In the genomic region with DNA sequence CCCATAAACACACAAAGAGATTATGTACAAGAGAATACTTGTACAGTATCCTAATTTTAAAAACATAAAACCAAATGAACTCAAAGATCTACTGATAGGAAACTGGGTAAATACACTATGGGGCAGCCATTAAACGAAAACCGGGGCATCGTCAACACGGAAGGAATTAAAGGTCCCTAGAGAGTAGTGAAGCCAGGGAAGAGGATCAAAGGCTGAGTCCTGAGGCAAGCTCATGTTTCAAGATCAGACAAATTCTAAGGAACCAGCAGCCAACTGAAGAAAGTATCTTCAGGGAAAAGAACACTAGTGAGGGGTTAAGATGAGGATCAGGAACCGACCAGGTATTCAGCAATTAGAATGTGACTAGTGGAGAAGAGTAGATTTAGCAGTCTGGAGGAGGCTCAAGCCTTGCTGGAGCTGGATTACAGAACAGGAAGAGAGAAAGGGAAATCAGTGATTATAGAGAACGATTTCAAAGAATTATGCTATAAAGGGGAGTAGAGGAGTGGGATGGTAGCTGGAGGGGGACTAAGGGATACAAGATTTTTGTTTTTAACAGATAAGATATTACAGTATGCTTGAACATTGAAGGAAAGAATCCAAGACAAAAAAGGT, we compare ENCODE assay signal across 10 cellular contexts. TPM values are rescaled to one million over a fixed set of nuclear protein-coding genes. Genes with fewer than 3 reads are reported as not detected.
DNase-seq lines count a peak whose midpoint lies in the region; ATAC-seq, FAIRE-seq and TF ChIP-seq lines count a peak whose summit lies in the region.
"Had no signal": no experiment of that assay in that cellular context is flagged by ENCODE, and none has a peak within 500 bp of the region (broad histone marks: within the 10 kb centered on the region; RNA-seq: fewer than 3 reads in every experiment).

No MANE protein-coding gene starts in this region.

- no peaks in the 10 kb centered on the region for H3K27me3 Mint-ChIP-seq in effector memory CD8-positive, alpha-beta T cell
- H3K27me3 Mint-ChIP-seq: activated CD4-positive, alpha-beta T cell treated with anti-CD3 and anti-CD28 coated beads, Interleukin-2, amount 10 ng/mL, durations not matched to agents 24 days and 14 days had no signal

- peaks cover 16 to 44% (median 31%) of the 10 kb centered on the region in 3 donors for H3K4me1 ChIP-seq in pancreas

- no peaks in the 10 kb centered on the region for H3K9me3 ChIP-seq in pancreas

- H3K36me3 Mint-ChIP-seq in effector memory CD8-positive, alpha-beta T cell (ENCODE audit: insufficient read depth), result peaks cover 24% of the 10 kb centered on the region

- H3K27ac Mint-ChIP-seq in effector memory CD8-positive, alpha-beta T cell, result peak overlapping the region; percentile 21 to 63
- H3K27ac Mint-ChIP-seq: activated CD4-positive, alpha-beta T cell treated with anti-CD3 and anti-CD28 coated beads, Interleukin-2, amount 10 ng/mL, durations not matched to agents 24 days and 14 days had no signal

- H3K27ac ChIP-seq in pancreas, result peak overlapping the region in 2 of 4 donors; percentile 4 to 42

- H3K36me3 ChIP-seq in pancreas, result peaks cover 0 to 29% (median 8%) of the 10 kb centered on the region in 3 donors

- WGBS in pancreas, 2 donors, result 23 to 26% methylated on average over 6 of the region's 6 CpGs

- FAIRE-seq in D721Med (lab: Jason Lieb, UNC), result peak; percentile 94
- FAIRE-seq in pancreas (lab: Jason Lieb, UNC), result no peak

- ATAC-seq in effector memory CD8-positive, alpha-beta T cell (replicated peaks), result no peak
- ATAC-seq in pancreas, result peak in 3 of 4 donors; percentile 17 to 39 (median 27)
- no peak for ATAC-seq in HG03095 (IDR thresholded peaks at IDR 0.05; ENCODE audit: unreplicated experiment)

- H3K4me1 Mint-ChIP-seq in effector memory CD8-positive, alpha-beta T cell (ENCODE audit: low read depth in 2 of 2), result peaks cover 20 to 39% of the 10 kb centered on the region in 2 donors

- no peak overlapping the region for H3K4me3 ChIP-seq in pancreas

- in situ Hi-C loops in G401 (cut with HindIII; ENCODE audit: low sequenced_read_pairs), result no loop called here

- no peaks in the 10 kb centered on the region for H3K9me3 Mint-ChIP-seq in effector memory CD8-positive, alpha-beta T cell

- no peaks in the 10 kb centered on the region for H3K27me3 ChIP-seq in pancreas

- intact Hi-C loops in pancreas (cut with DNase I), result no loop called here

- peak; percentile 31 for DNase-seq in D721Med (ENCODE audit: insufficient read length, low spot score)
- DNase-seq in NCI-H1930 (lab: John Stamatoyannopoulos, UW), result peak; percentile 1 to 4
- no peak for DNase-seq in effector memory CD8-positive, alpha-beta T cell
- DNase-seq in pancreas, result no peak
- DNase-seq in COLO668 (lab: John Stamatoyannopoulos, UW; ENCODE audit: unreplicated experiment), result no peak
- no peak for DNase-seq in middle frontal gyrus (ENCODE audit: extremely low spot score, low spot score)
- no peak for DNase-seq in G401 (ENCODE audit: low spot score)
- DNase-seq: activated CD4-positive, alpha-beta T cell treated with anti-CD3 and anti-CD28 coated beads, Interleukin-2, amount 10 ng/mL, durations not matched to agents 24 days and 14 days; NCI-H1694 treated with DMSO at 0.1 percent for 48 hours had no signal

- TF ChIP-seq CTCF in D721Med (IDR thresholded peaks at IDR 0.05; ENCODE audit: insufficient read depth, missing control alignments) (no peak), pancreas (IDR thresholded peaks at IDR 0.05) (no peak)

- H3K4me3 Mint-ChIP-seq in effector memory CD8-positive, alpha-beta T cell, result no peak overlapping the region
- H3K4me3 Mint-ChIP-seq: activated CD4-positive, alpha-beta T cell treated with anti-CD3 and anti-CD28 coated beads, Interleukin-2, amount 10 ng/mL, durations not matched to agents 24 days and 14 days had no signal

RNA-seq across cellular contexts. Expression of gene SEL1L, which starts 23.7 kb away (rescaled TPM):
- total RNA-seq in pancreas, result 100 to 1,000 TPM; 338 to 763 (median 498) TPM
- polyA plus RNA-seq in pancreas, result 10 to 100 TPM; 54.5 to 59.6 TPM
- 7.1 and 8.1 TPM in 2 replicates for total RNA-seq in G401 (2014; rRNA removed; shearing (Covaris generic))

Comparison
In these comparisons a context has a peak if more than half of its experiments do, and no peak if none do; other contexts are left out.
1. DNase-seq: peak in D721Med (single experiment) and NCI-H1930 (2 of 2); none in effector memory CD8-positive, alpha-beta T cell (0 of 3), pancreas (0 of 6), COLO668 (single experiment), middle frontal gyrus (single experiment) and G401 (single experiment).
2. ATAC-seq: peak in pancreas (3 of 4); none in effector memory CD8-positive, alpha-beta T cell (single experiment) and HG03095 (single experiment).
3. RNA of gene SEL1L, which starts 23.7 kb away (total RNA-seq): 338 to 763 TPM in pancreas; 7.1 to 8.1 TPM in G401; every median in the first group is over 10 times any median in the second.